ENCODE assay signal across 18 cellular contexts in the genomic region with DNA sequence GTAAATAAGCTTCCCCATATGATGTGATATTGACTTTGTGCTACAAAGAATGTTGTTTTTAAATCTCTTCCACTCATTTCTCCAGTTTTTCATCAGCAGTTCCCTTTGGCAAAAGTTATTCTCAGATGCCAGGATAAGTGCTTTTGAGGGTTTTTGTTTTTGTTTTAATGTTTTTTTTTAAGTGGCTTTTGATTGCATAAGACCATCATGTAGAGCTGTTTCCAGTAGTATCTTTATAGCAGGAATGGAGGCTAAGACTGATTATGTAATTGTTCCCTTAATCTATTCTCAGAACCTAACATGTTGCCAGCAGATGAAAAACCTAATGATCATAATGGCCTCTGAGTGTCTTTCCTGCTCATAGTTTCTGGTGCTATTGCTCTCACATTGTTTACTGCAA.
DNase-seq lines count a peak whose midpoint lies in the region; ATAC-seq and TF ChIP-seq lines count a peak whose summit lies in the region.
"Had no signal": no experiment of that assay in that cellular context is flagged by ENCODE, and none has a peak within 500 bp of the region (broad histone marks: within the 10 kb centered on the region; RNA-seq: fewer than 3 reads in every experiment).

No MANE protein-coding gene starts in this region.

- ATAC-seq in GM19455 (IDR thresholded peaks at IDR 0.05; ENCODE audit: unreplicated experiment) (no peak), GM21528 (IDR thresholded peaks at IDR 0.05; ENCODE audit: low FRiP score, unreplicated experiment) (no peak)

- no peak overlapping the region for H3K4me3 ChIP-seq in fibroblast of mammary gland (ENCODE audit: control insufficient read depth, low read depth, low read length)
- H3K4me3 ChIP-seq: adrenal gland, BLaER1, Peyer's patch, SK-N-MC, stomach had no signal

- TF ChIP-seq CTCF in fibroblast of mammary gland (conservative IDR thresholded peaks at IDR 0.05; ENCODE audit: control insufficient read depth, insufficient read depth, low read depth, low read length): no peak

- peak; percentile 30 for DNase-seq in NOMO-1 treated with DMSO at 0.1 percent for 48 hours (lab: John Stamatoyannopoulos, UW; ENCODE audit: unreplicated experiment)
- no peak for DNase-seq in NOMO-1 treated with dmso at 0.1 percent for 144 hours (lab: John Stamatoyannopoulos, UW; ENCODE audit: unreplicated experiment)
- DNase-seq in OCI-M1 (lab: John Stamatoyannopoulos, UW): peak; percentile 27
- DNase-seq in fibroblast of mammary gland (ENCODE audit: low read depth): peak; percentile 26
- peak; percentile 72 for DNase-seq in superior temporal gyrus (ENCODE audit: extremely low spot score)
- DNase-seq in HPDE6-E6E7 (ENCODE audit: extremely low spot score): no peak
- DNase-seq: activated CD8-positive, alpha-beta memory T cell treated with anti-CD3 and anti-CD28 coated beads, Interleukin-2, amount 50 U/mL, for 4 hours; adrenal gland; Calu3; glutamatergic neuron; HFFc6; NCI-H345; Peyer's patch; stomach had no signal

Comparison
In these comparisons a context has a peak if more than half of its experiments do, and no peak if none do; other contexts are left out.
1. DNase-seq: peak in NOMO-1 treated with DMSO at 0.1 percent for 48 hours (single experiment), OCI-M1 (single experiment), fibroblast of mammary gland (single experiment) and superior temporal gyrus (single experiment); none in NOMO-1 treated with dmso at 0.1 percent for 144 hours (single experiment) and HPDE6-E6E7 (single experiment).